In the genomic region with DNA sequence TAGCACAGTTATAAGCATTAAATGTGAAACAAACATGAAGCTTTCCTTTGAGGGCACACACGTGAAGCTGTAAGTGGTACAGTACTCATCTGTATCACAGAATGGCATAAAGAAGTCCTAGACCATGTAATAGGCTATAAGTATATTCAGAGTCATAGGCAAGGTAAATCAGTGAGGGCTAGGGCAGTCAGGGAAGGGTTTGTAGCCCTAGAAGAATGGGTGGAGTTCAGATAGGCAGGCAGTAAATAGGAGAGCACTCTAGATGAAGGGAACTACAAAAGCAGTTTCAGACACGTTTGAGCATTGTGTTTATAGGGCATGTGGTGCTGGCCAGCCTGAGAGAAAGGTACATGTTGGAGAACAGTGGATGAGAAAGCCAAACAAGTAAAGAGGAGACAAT, we compare ENCODE assay signal across 21 cellular contexts. TPM values are rescaled to one million over a fixed set of nuclear protein-coding genes. Genes with fewer than 3 reads are reported as not detected.
A peak's percentile ranks its signal among the peaks of the same experiment; 100 is the strongest.
DNase-seq lines count a peak whose midpoint lies in the region; ATAC-seq, FAIRE-seq and TF ChIP-seq lines count a peak whose summit lies in the region.
"Had no signal": no experiment of that assay in that cellular context is flagged by ENCODE, and none has a peak within 500 bp of the region (broad histone marks: within the 10 kb centered on the region; RNA-seq: fewer than 3 reads in every experiment).

No MANE protein-coding gene starts in this region.

- TF ChIP-seq POLR2A in GM12878 (IDR thresholded peaks at IDR 0.05; ENCODE audit: low read depth, low read length), result no peak

- H3K36me3 ChIP-seq in GM12878 (ENCODE audit: control insufficient read depth in 2 of 2, insufficient read depth in 2 of 2, low read length in 1 of 2), result peaks cover 0 to 26% of the 10 kb centered on the region in 2 experiments; a peak in 2 of 4 replicates
- peaks cover under 1% of the 10 kb centered on the region for H3K36me3 ChIP-seq in neutrophil

- H4K20me1 ChIP-seq in GM12878 (ENCODE audit: control insufficient read depth, insufficient read depth), result peaks cover 14% of the 10 kb centered on the region

- intact Hi-C loops in Right ventricle myocardium superior (cut with DNase I), result no loop called here
- intact Hi-C loops in left cardiac atrium (cut with DNase I), result no loop called here
- intact Hi-C loops in GM12878 (cut with micrococcal nuclease; ENCODE audit: unreplicated experiment), result no loop called here

- H3K9me3 Mint-ChIP-seq in HFFc6, result no peaks in the 10 kb centered on the region
- no peaks in the 10 kb centered on the region for H3K9me3 Mint-ChIP-seq in chondrocyte (ENCODE audit: low read depth)
- H3K9me3 Mint-ChIP-seq: nephron progenitor cell had no signal

- H3K79me2 ChIP-seq in GM12878 (ENCODE audit: control insufficient read depth, insufficient read depth, low read length), result peaks cover 96% of the 10 kb centered on the region

- no peak overlapping the region for H2AFZ ChIP-seq in GM12878 (ENCODE audit: control insufficient read depth, low read depth, low read length)

- peaks cover 48% of the 10 kb centered on the region for H3K4me1 Mint-ChIP-seq in HFFc6 (ENCODE audit: low read depth)
- H3K4me1 Mint-ChIP-seq in chondrocyte (ENCODE audit: low read depth), result peaks cover 47% of the 10 kb centered on the region

- no peak for TF ChIP-seq RAD21 in GM12878 (IDR thresholded peaks at IDR 0.05; ENCODE audit: insufficient read depth, low read depth, low read length)

- peaks cover 1% of the 10 kb centered on the region; the same call in 1 of the 2 replicates for H3K27me3 Mint-ChIP-seq in HFFc6 (ENCODE audit: insufficient read depth)
- H3K27me3 Mint-ChIP-seq in chondrocyte (ENCODE audit: low read depth), result no peaks in the 10 kb centered on the region

- WGBS in GM12878 (ENCODE audit: insufficient coverage, insufficient replicate concordance, low lambda C conversion rate, missing lambda C conversion rate), result 77% methylated on average over 2 of the region's 2 CpGs

- RAD21 ChIA-PET in GM12878 (lab: Charles Lee; ENCODE audit: unreplicated experiment), result interaction anchor here (1.2 to 1.5 kb wide), 2 partner anchors 15 to 111 kb away, joined by 3 to 4 read pairs; no protein-coding TSS in a partner anchor

- peak; percentile 24 for ATAC-seq in Right ventricle myocardium superior (ENCODE audit: poor library complexity)
- ATAC-seq in left cardiac atrium, result no peak
- peak; percentile 36 for ATAC-seq in GM12878
- ATAC-seq in GM18873 (IDR thresholded peaks at IDR 0.05; ENCODE audit: low FRiP score, unreplicated experiment), result no peak
- ATAC-seq: activated naive CD4-positive, alpha-beta T cell treated with anti-CD3 and anti-CD28 coated beads, Interleukin-2, amount 50 U/mL, for 72 hours had no signal

- no peak for FAIRE-seq in GM12878 (lab: Jason Lieb, UNC)
- FAIRE-seq: GM19239, H1 had no signal

- H3K4me2 ChIP-seq in GM12878 (ENCODE audit: control insufficient read depth, insufficient read depth), result no peak overlapping the region

- POLR2A ChIA-PET in GM12878 (lab: Charles Lee), result no interaction called here

- no peak overlapping the region for H3K9ac ChIP-seq in GM12878 (ENCODE audit: control insufficient read depth, insufficient read depth, low read length)

- SMC1A ChIA-PET in GM12878 (lab: Charles Lee; ENCODE audit: uncharacterized antibody, unreplicated experiment), result no interaction called here

- TF ChIP-seq CTCF in HFFc6 (IDR thresholded peaks at IDR 0.05) (no peak), GM12878 (IDR thresholded peaks at IDR 0.05 in 2 of 3, conservative IDR thresholded peaks at IDR 0.05 in 1 of 3; ENCODE audit: control insufficient read depth in 2 of 3, extremely low read depth in 1 of 3, insufficient read depth in 1 of 3, low read depth in 3 of 3, low read length in 3 of 3) (no peak), neutrophil (IDR thresholded peaks at IDR 0.05) (no peak), chondrocyte (IDR thresholded peaks at IDR 0.05) (no peak)

- H3K27me3 ChIP-seq in GM12878 (replicated peaks in 1 of 2; ENCODE audit: control insufficient read depth in 2 of 2, insufficient read depth in 2 of 2, low read length in 1 of 2) (no peaks in the 10 kb centered on the region), neutrophil (no peaks in the 10 kb centered on the region)
- H3K27me3 ChIP-seq: tibial nerve had no signal

- CTCF ChIA-PET in GM12878 (lab: Yijun Ruan, JAX), result interaction anchor here (1.5 kb wide), 1 partner anchor 8 kb away, joined by 4 read pairs; no protein-coding TSS in a partner anchor

- BruUV-seq in GM12878 (replicated peaks; lab: Mats Ljungman, UMichigan), result no TSS peak

- no peak overlapping the region for H3K27ac ChIP-seq in GM12878 (ENCODE audit: control insufficient read depth, insufficient read depth)
- peak overlapping the region; percentile 59 for H3K27ac ChIP-seq in neutrophil
- H3K27ac ChIP-seq: tibial nerve had no signal

- DNase-seq in Right ventricle myocardium superior, result no peak
- no peak for DNase-seq in left cardiac atrium
- DNase-seq in HFFc6, result no peak
- no peak for DNase-seq in GM12878 (ENCODE audit: low read depth, low spot score)
- DNase-seq in chondrocyte (ENCODE audit: low spot score), result no peak
- DNase-seq in SW 1271 (lab: John Stamatoyannopoulos, UW), result no peak
- DNase-seq: activated CD8-positive, alpha-beta memory T cell treated with anti-CD3 and anti-CD28 coated beads, Interleukin-2, amount 50 U/mL, for 48 hours; cortex of kidney; hippocampal formation; islet precursor cell; NCI-H526 treated with DMSO at 0.1 percent for 48 hours; nephron progenitor cell; SHP77 treated with DMSO at 0.1 percent for 48 hours; stimulated activated CD4-positive, alpha-beta T cell treated with anti-CD3 and anti-CD28 coated beads, Interleukin-1b, Interleukin-23, amount 100 ng/mL, for 48 hours; stimulated activated naive CD4-positive, alpha-beta T cell treated with Interleukin-2 at 50 U/mL for 16 hours had no signal

- H3K4me3 ChIP-seq in GM12878 (no peak overlapping the region), neutrophil (ENCODE audit: low read depth in 1 of 2, low read length in 1 of 2) (no peak overlapping the region)
- H3K4me3 ChIP-seq: tibial nerve had no signal

- H3K4me1 ChIP-seq in GM12878 (ENCODE audit: control insufficient read depth, insufficient read depth, low read length), result peaks cover 13% of the 10 kb centered on the region
- H3K4me1 ChIP-seq in neutrophil (ENCODE audit: control insufficient read depth in 1 of 2, insufficient read depth in 1 of 2, low read depth in 1 of 2, low read length in 1 of 2), result peaks cover 70 to 77% of the 10 kb centered on the region in 2 experiments

- H3K27ac Mint-ChIP-seq in HFFc6 (0 out of 2 replicates have a peak overlapping the region, but pooled peaks have one; percentile 3), chondrocyte (ENCODE audit: unreplicated experiment) (no peak overlapping the region)
- H3K27ac Mint-ChIP-seq: nephron progenitor cell had no signal

- in situ Hi-C loops in GM12878 (cut with MboI), result no loop called here

- H3K36me3 Mint-ChIP-seq in HFFc6 (ENCODE audit: low read depth) (peaks cover 21% of the 10 kb centered on the region), chondrocyte (ENCODE audit: low read depth) (no peaks in the 10 kb centered on the region)

- no peak for TF ChIP-seq EP300 in GM12878 (IDR thresholded peaks at IDR 0.05; ENCODE audit: borderline replicate concordance in 1 of 2, control insufficient read depth in 1 of 2, low read depth in 2 of 2, low read length in 2 of 2)

- H3K4me3 Mint-ChIP-seq in HFFc6 (no peak overlapping the region), chondrocyte (ENCODE audit: unreplicated experiment) (no peak overlapping the region)
- H3K4me3 Mint-ChIP-seq: nephron progenitor cell had no signal

- H3K9me3 ChIP-seq in GM12878 (replicated peaks; ENCODE audit: control insufficient read depth, insufficient read depth, low read length) (no peaks in the 10 kb centered on the region), neutrophil (no peaks in the 10 kb centered on the region)
- H3K9me3 ChIP-seq: tibial nerve had no signal

RNA-seq across cellular contexts. Expression of gene YWHAB, which starts 9.5 kb away (rescaled TPM):
- 96.3 TPM for total RNA-seq in Right ventricle myocardium superior
- total RNA-seq in left cardiac atrium, result 100 to 1,000 TPM; 109 to 140 TPM
- total RNA-seq in HFFc6 (2021; fragmentation: NEBNext Ultra II Directional; extraction: Animal tissue kit (Norgen Biotek cat#: 25700)), result 100 to 1,000 TPM; 284 to 315 (median 301) TPM
- 50.2 and 53.0 TPM in 2 replicates for total RNA-seq in GM12878 (2013; cell fraction: nucleolus; rRNA removed)
- 63.5 and 73.2 TPM in 2 replicates for total RNA-seq in GM12878 (2014; rRNA removed)
- 81.9 and 84.6 TPM in 2 replicates for total RNA-seq in GM12878 (2014; rRNA removed; fragmentation: Illumina TruSeq; extraction: Trizol)
- 185 and 195 TPM in 2 replicates for total RNA-seq in GM12878 (2021)
- polyA plus RNA-seq in GM12878 (2011; ENCODE audit: low read depth), result 74.9 TPM
- 99.1 and 111 TPM in 2 replicates for polyA plus RNA-seq in GM12878 (2011; rRNA removed)
- 51.3 and 64.8 TPM in 2 replicates for polyA plus RNA-seq in GM12878 (2011; cell fraction: cytosol; rRNA removed)
- 33.8 and 45.5 TPM in 2 replicates for polyA plus RNA-seq in GM12878 (2011; cell fraction: nucleus; rRNA removed)
- 91.9 and 107 TPM in 2 replicates for polyA plus RNA-seq in GM12878 (2012)
- 170 and 195 TPM in 2 replicates for polyA plus RNA-seq in GM12878 (2014; fragmentation: Illumina TruSeq; extraction: Trizol)
- polyA plus RNA-seq in GM12878 (2014; fragmentation: Nextera tagmentation; extraction: Ambion mirVana), result 100 to 1,000 TPM; 136 to 153 TPM
- polyA plus RNA-seq in GM12878 (2014; rRNA removed), result 76.9 and 77.5 TPM in 2 replicates
- 100 to 1,000 TPM; 307 to 323 TPM for polyA plus RNA-seq in GM12878 (2016; fragmentation: Nextera tagmentation; extraction: Ambion mirVana)
- polyA minus RNA-seq in GM12878 (2011; rRNA and poly(A)+ RNA removed), result 38.3 and 45.1 TPM in 2 replicates
- 26.9 and 33.3 TPM in 2 replicates for polyA minus RNA-seq in GM12878 (2011; cell fraction: cytosol; rRNA and poly(A)+ RNA removed)
- 16.7 and 24.7 TPM in 2 replicates for polyA minus RNA-seq in GM12878 (2011; cell fraction: nucleus; rRNA and poly(A)+ RNA removed)
- total RNA-seq in chondrocyte, result 170 to 201 TPM (median 191 TPM) in 3 replicates

RNA-seq across cellular contexts. Expression of gene PABPC1L, which starts 14.9 kb away (rescaled TPM):
- total RNA-seq in Right ventricle myocardium superior (2.7 TPM), left cardiac atrium (1 to 10 TPM; 5.6 to 6.3 TPM), GM12878 (2014; rRNA removed) (9.8 and 14.2 TPM in 2 replicates), GM12878 (2014; rRNA removed; fragmentation: Illumina TruSeq; extraction: Trizol) (9.5 and 11.1 TPM in 2 replicates), GM12878 (2021) (29.0 and 35.0 TPM in 2 replicates), chondrocyte (31.4 to 39.3 TPM (median 31.9 TPM) in 3 replicates)
- total RNA-seq in HFFc6 (2021; fragmentation: NEBNext Ultra II Directional; extraction: Animal tissue kit (Norgen Biotek cat#: 25700)), result 10 to 100 TPM; 14.4 to 22.4 (median 16.6) TPM
- 156 and 164 TPM in 2 replicates for total RNA-seq in GM12878 (2013; cell fraction: nucleolus; rRNA removed)
- 26.7 TPM for polyA plus RNA-seq in GM12878 (2011; ENCODE audit: low read depth)
- polyA plus RNA-seq in GM12878 (2011; rRNA removed) (57.7 and 66.8 TPM in 2 replicates), GM12878 (2014; fragmentation: Illumina TruSeq; extraction: Trizol) (20.8 and 31.7 TPM in 2 replicates), GM12878 (2014; fragmentation: Nextera tagmentation; extraction: Ambion mirVana) (1 to 10 TPM; 6.1 to 7.1 TPM), GM12878 (2014; rRNA removed) (60.8 and 69.2 TPM in 2 replicates), GM12878 (2016; fragmentation: Nextera tagmentation; extraction: Ambion mirVana) (1 to 10 TPM; 7.8 to 8.6 TPM)
- polyA plus RNA-seq in GM12878 (2011; cell fraction: cytosol; rRNA removed), result 61.4 and 79.4 TPM in 2 replicates
- polyA plus RNA-seq in GM12878 (2011; cell fraction: nucleus; rRNA removed), result 337 and 458 TPM in 2 replicates
- 36.5 and 38.1 TPM in 2 replicates for polyA plus RNA-seq in GM12878 (2012)
- 14.6 and 22.4 TPM in 2 replicates for polyA minus RNA-seq in GM12878 (2011; rRNA and poly(A)+ RNA removed)
- 5.7 and 7.5 TPM in 2 replicates for polyA minus RNA-seq in GM12878 (2011; cell fraction: cytosol; rRNA and poly(A)+ RNA removed)
- polyA minus RNA-seq in GM12878 (2011; cell fraction: nucleus; rRNA and poly(A)+ RNA removed), result 28.2 and 46.6 TPM in 2 replicates

Comparison
In these comparisons a context has a peak if more than half of its experiments do, and no peak if none do; other contexts are left out.
1. ATAC-seq: peak in Right ventricle myocardium superior (single experiment) and GM12878 (single experiment); none in left cardiac atrium (0 of 2) and GM18873 (single experiment).